Comparison of ENCODE assay signal across 8 cellular contexts in genomic region chr3:12237076-12237475, GRCh38. TPM values are rescaled to one million over a fixed set of nuclear protein-coding genes. Genes with fewer than 3 reads are reported as not detected.
"Had no signal": no experiment of that assay in that cellular context is flagged by ENCODE, and none has a peak within 500 bp of the region (broad histone marks: within the 10 kb centered on the region; RNA-seq: fewer than 3 reads in every experiment).

No MANE protein-coding gene starts in this region.

- DNase-seq: H9, HCEC 1CT, KBM-7 had no signal

- FAIRE-seq: H1, H54, HTR-8/SVneo had no signal

- H3K4me3 ChIP-seq: GM23338 had no signal

- ATAC-seq: GM23338 had no signal

- H3K4me2 ChIP-seq: GM23338, KMS-11 had no signal

- H3K9ac ChIP-seq: KMS-11 had no signal

- H3K27ac ChIP-seq: KMS-11 had no signal

- H2AFZ ChIP-seq: GM23338 had no signal

RNA-seq across cellular contexts. Expression of gene PPARG, which starts 51.8 kb away (rescaled TPM):
- total RNA-seq: H1 had no signal
